ENCODE assay signal across 18 cellular contexts in genomic region chr1:25173809-25174320, GRCh38.
"Had no signal": no experiment of that assay in that cellular context is flagged by ENCODE, and none has a peak within 500 bp of the region (broad histone marks: within the 10 kb centered on the region; RNA-seq: fewer than 3 reads in every experiment).

No MANE protein-coding gene starts in this region.

- H3K36me3 Mint-ChIP-seq: activated CD4-positive, alpha-beta memory T cell treated with anti-CD3 and anti-CD28 coated beads for 36 hours; activated naive CD4-positive, alpha-beta T cell treated with anti-CD3 and anti-CD28 coated beads, Interleukin-2, amount 10 ng/mL, durations not matched to agents 7 days and 5 days; brain had no signal

- H3K4me3 Mint-ChIP-seq: activated CD4-positive, alpha-beta memory T cell treated with anti-CD3 and anti-CD28 coated beads for 36 hours; activated naive CD4-positive, alpha-beta T cell treated with anti-CD3 and anti-CD28 coated beads, Interleukin-2, amount 10 ng/mL, durations not matched to agents 7 days and 5 days; brain had no signal

- H3K27ac Mint-ChIP-seq: activated CD4-positive, alpha-beta memory T cell treated with anti-CD3 and anti-CD28 coated beads for 36 hours; activated naive CD4-positive, alpha-beta T cell treated with anti-CD3 and anti-CD28 coated beads, Interleukin-2, amount 10 ng/mL, durations not matched to agents 7 days and 5 days had no signal

- ATAC-seq: left lobe of liver had no signal

- DNase-seq: activated CD4-positive, alpha-beta memory T cell treated with anti-CD3 and anti-CD28 coated beads for 36 hours; activated CD4-positive, alpha-beta T cell treated with anti-CD3 and anti-CD28 coated beads for 48 hours; activated effector memory CD4-positive, alpha-beta T cell treated with anti-CD3 and anti-CD28 coated beads, Interleukin-2, amount 50 U/mL, for 16 hours; activated naive CD4-positive, alpha-beta T cell treated with anti-CD3 and anti-CD28 coated beads, Interleukin-2, amount 10 ng/mL, durations not matched to agents 7 days and 5 days; activated T-cell treated with anti-CD3 and anti-CD28 coated beads for 4 hours; caudate nucleus; dermis blood vessel endothelial cell; effector CD8-positive, alpha-beta T cell; islet precursor cell; nucleus accumbens; SK-N-SH; stimulated activated CD4-positive, alpha-beta T cell treated with anti-CD3 and anti-CD28 coated beads, Interleukin-2, amount 100 ng/mL, for 48 hours; stimulated activated CD8-positive, alpha-beta memory T cell treated with anti-CD3 and anti-CD28 coated beads, Interleukin-4, amount 100 ng/mL, for 48 hours; stimulated activated naive CD4-positive, alpha-beta T cell; T-helper 2 cell; upper lobe of left lung had no signal

- H3K27me3 Mint-ChIP-seq: activated CD4-positive, alpha-beta memory T cell treated with anti-CD3 and anti-CD28 coated beads for 36 hours had no signal

- H3K4me1 Mint-ChIP-seq: activated naive CD4-positive, alpha-beta T cell treated with anti-CD3 and anti-CD28 coated beads, Interleukin-2, amount 10 ng/mL, durations not matched to agents 7 days and 5 days; brain had no signal
